Comparison of ENCODE assay signal across 18 cellular contexts in the genomic region with DNA sequence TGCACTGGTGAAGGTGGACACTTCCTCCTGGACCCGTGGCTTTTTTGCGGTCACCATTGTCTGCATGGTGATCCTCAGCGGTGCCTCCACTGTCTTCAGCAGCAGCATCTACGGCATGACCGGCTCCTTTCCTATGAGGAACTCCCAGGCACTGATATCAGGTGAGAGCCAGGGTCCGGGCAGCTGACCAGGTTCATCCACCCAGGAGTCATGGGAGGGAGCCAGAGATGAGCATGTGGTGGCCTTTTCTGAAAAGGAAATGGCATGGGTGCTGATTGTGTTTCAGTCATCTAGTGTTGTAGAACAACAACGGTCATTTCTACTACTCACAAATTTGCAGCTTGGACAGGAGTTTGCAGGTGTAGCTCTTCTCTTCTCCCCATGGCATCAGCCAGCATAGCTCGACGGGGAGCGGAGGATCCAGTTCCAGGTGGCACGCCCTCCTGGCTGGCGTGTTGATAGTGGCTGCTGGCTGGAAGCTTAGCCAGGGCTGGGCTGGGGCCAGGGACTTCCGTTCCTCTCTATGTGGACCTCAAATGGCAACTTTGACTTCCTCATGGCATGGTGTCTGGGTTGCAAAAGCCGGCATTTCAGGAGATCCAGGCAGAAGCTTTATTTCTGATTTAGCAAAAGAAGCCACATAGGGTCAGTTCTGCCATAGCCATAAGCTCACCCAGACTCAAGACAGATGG. TPM values are rescaled to one million over a fixed set of nuclear protein-coding genes. Genes with fewer than 3 reads are reported as not detected.
DNase-seq lines count a peak whose midpoint lies in the region; ATAC-seq, FAIRE-seq and TF ChIP-seq lines count a peak whose summit lies in the region.
"Had no signal": no experiment of that assay in that cellular context is flagged by ENCODE, and none has a peak within 500 bp of the region (broad histone marks: within the 10 kb centered on the region; RNA-seq: fewer than 3 reads in every experiment).

No MANE protein-coding gene starts in this region.

- peaks cover 0 to 3% (median 2%) of the 10 kb centered on the region in 3 donors for H3K27me3 Mint-ChIP-seq in CD14-positive monocyte (ENCODE audit: low read depth in 3 of 3)
- H3K27me3 Mint-ChIP-seq: activated CD4-positive, alpha-beta memory T cell treated with anti-CD3 and anti-CD28 coated beads for 36 hours; activated naive CD4-positive, alpha-beta T cell treated with anti-CD3 and anti-CD28 coated beads, Interleukin-2, amount 50 U/mL, for 24 hours; activated T-cell treated with anti-CD3 and anti-CD28 coated beads, Interleukin-2, amount 50 U/mL, for 24 hours had no signal

- no peaks in the 10 kb centered on the region for H3K9me3 Mint-ChIP-seq in CD14-positive monocyte
- H3K9me3 Mint-ChIP-seq: activated CD4-positive, alpha-beta memory T cell treated with anti-CD3 and anti-CD28 coated beads for 36 hours; activated naive CD4-positive, alpha-beta T cell treated with anti-CD3 and anti-CD28 coated beads, Interleukin-2, amount 50 U/mL, for 24 hours; activated T-cell treated with anti-CD3 and anti-CD28 coated beads, Interleukin-2, amount 50 U/mL, for 24 hours had no signal

- TF ChIP-seq CTCF in CD14-positive monocyte (IDR thresholded peaks at IDR 0.05): no peak

- peaks cover 27% of the 10 kb centered on the region for H3K4me1 Mint-ChIP-seq in CD14-positive monocyte
- H3K4me1 Mint-ChIP-seq: activated naive CD4-positive, alpha-beta T cell treated with anti-CD3 and anti-CD28 coated beads, Interleukin-2, amount 50 U/mL, for 24 hours had no signal

- DNase-seq in CD14-positive monocyte (ENCODE audit: low spot score) (no peak), NCI-H345 (lab: John Stamatoyannopoulos, UW) (peak; percentile 80), midbrain (lab: John Stamatoyannopoulos, UW) (peak; percentile 7), SW480 (ENCODE audit: low spot score) (no peak), frontal cortex (ENCODE audit: low spot score in 2 of 2) (no peak)
- no peak for DNase-seq in activated T-cell treated with anti-CD3 and anti-CD28 coated beads, Interleukin-2, amount 50 U/mL, for 48 hours
- DNase-seq: activated CD4-positive, alpha-beta memory T cell treated with anti-CD3 and anti-CD28 coated beads for 36 hours; activated T-cell treated with anti-CD3 and anti-CD28 coated beads, Interleukin-2, amount 50 U/mL, for 24 hours; dermis blood vessel endothelial cell; erythroblast; islet precursor cell; NCI-H1436; NCI-H524; SW 1271 had no signal

- peaks cover 88 to 95% of the 10 kb centered on the region in 2 donors for H3K36me3 Mint-ChIP-seq in CD14-positive monocyte
- H3K36me3 Mint-ChIP-seq: activated CD4-positive, alpha-beta memory T cell treated with anti-CD3 and anti-CD28 coated beads for 36 hours; activated naive CD4-positive, alpha-beta T cell treated with anti-CD3 and anti-CD28 coated beads, Interleukin-2, amount 50 U/mL, for 24 hours had no signal

- FAIRE-seq in frontal cortex (lab: Jason Lieb, UNC): no peak

- ATAC-seq in esophagus mucosa (peak; percentile 55), GM19328 (IDR thresholded peaks at IDR 0.05; ENCODE audit: unreplicated experiment) (no peak)
- ATAC-seq: HCT116 had no signal

- H3K27ac Mint-ChIP-seq in CD14-positive monocyte: peak overlapping the region in 6 of 7 donors; percentile 26 to 80 (median 68)
- H3K27ac Mint-ChIP-seq: activated CD4-positive, alpha-beta memory T cell treated with anti-CD3 and anti-CD28 coated beads for 36 hours; activated naive CD4-positive, alpha-beta T cell treated with anti-CD3 and anti-CD28 coated beads, Interleukin-2, amount 50 U/mL, for 24 hours; activated T-cell treated with anti-CD3 and anti-CD28 coated beads, Interleukin-2, amount 50 U/mL, for 24 hours had no signal

- peak overlapping the region in 1 of 2 donors; percentile 15 for H3K4me3 Mint-ChIP-seq in CD14-positive monocyte
- H3K4me3 Mint-ChIP-seq: activated CD4-positive, alpha-beta memory T cell treated with anti-CD3 and anti-CD28 coated beads for 36 hours; activated naive CD4-positive, alpha-beta T cell treated with anti-CD3 and anti-CD28 coated beads, Interleukin-2, amount 50 U/mL, for 24 hours; activated T-cell treated with anti-CD3 and anti-CD28 coated beads, Interleukin-2, amount 50 U/mL, for 24 hours had no signal

- intact Hi-C loops in CD14-positive monocyte (cut with micrococcal nuclease): no loop called here

RNA-seq across cellular contexts. Expression of gene SLC29A3, which starts 32.7 kb away (rescaled TPM):
- polyA plus RNA-seq in CD14-positive monocyte: 10 to 100 TPM; 16.6 to 28.4 TPM
- total RNA-seq in esophagus mucosa (0.92 TPM), frontal cortex (1.2 TPM)

RNA-seq across cellular contexts. Expression of gene CDH23, which starts 44.9 kb away (rescaled TPM):
- polyA plus RNA-seq in CD14-positive monocyte: 10 to 100 TPM in 1 of 2 donors, 1 to 10 TPM in 1; 8.2 to 10.5 TPM
- total RNA-seq in esophagus mucosa (1.3 TPM), frontal cortex (3.3 TPM)

Comparison
In these comparisons a context has a peak if more than half of its experiments do, and no peak if none do; other contexts are left out.
1. DNase-seq: peak in NCI-H345 (single experiment) and midbrain (single experiment); none in CD14-positive monocyte (single experiment), SW480 (single experiment), activated T-cell treated with anti-CD3 and anti-CD28 coated beads, Interleukin-2, amount 50 U/mL, for 48 hours (0 of 2) and frontal cortex (0 of 2).